8 cellular contexts compared by ENCODE assay signal in the genomic region with DNA sequence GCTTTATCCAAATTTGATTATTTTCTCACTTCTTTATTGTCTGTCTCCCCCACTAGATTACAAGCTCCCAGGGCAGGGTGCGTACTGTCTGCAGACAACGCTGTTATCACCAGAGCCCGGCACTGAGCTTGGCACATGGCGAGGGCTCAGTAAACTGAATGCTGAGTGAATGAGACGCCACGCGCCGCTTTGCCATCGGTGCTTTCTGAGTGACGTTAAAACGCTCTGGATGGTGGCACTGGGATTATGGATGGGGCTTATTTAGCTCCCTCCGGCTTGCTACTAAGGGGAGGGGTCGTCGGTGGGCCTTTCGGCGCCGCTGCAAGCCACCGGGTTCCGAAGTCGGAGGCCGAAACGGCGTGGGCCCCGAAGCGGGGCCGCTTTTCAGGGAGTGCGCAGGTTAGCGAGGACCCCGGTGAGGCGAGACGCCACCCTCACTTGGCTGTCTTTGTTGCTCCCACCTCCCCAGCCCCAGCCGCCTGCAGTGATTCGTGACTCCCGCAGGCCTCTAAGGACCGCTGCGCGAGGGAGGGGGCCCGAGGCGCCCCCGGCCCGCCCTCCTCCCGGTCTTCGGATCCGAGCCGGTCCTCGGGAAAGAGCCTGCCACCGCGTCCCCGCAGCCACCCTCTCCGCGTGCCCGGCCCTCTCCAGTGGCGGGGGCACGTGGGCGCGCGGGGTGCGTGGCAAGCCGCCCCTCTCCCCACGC. TPM values are rescaled to one million over a fixed set of nuclear protein-coding genes. Genes with fewer than 3 reads are reported as not detected.
DNase-seq lines count a peak whose midpoint lies in the region; ATAC-seq and TF ChIP-seq lines count a peak whose summit lies in the region.

No MANE protein-coding gene starts in this region.

- no peaks in the 10 kb centered on the region for H3K36me3 Mint-ChIP-seq in activated CD8-positive, alpha-beta T cell treated with anti-CD3 and anti-CD28 coated beads, Interleukin-2, amount 10 ng/mL, durations not matched to agents 7 days and 5 days (ENCODE audit: low read depth)
- peaks cover 7% of the 10 kb centered on the region for H3K36me3 Mint-ChIP-seq in neural crest cell (ENCODE audit: low read depth)

- H3K27me3 Mint-ChIP-seq in activated CD8-positive, alpha-beta T cell treated with anti-CD3 and anti-CD28 coated beads, Interleukin-2, amount 10 ng/mL, durations not matched to agents 7 days and 5 days (ENCODE audit: low read depth) = peaks cover 8% of the 10 kb centered on the region
- peaks cover 13% of the 10 kb centered on the region for H3K27me3 Mint-ChIP-seq in neural crest cell (ENCODE audit: low read depth)

- H3K4me3 ChIP-seq in AG04449 (ENCODE audit: low read depth, low read length) = peak overlapping the region; percentile 61
- peak overlapping the region; percentile 43 to 61 for H3K4me3 ChIP-seq in esophagus (ENCODE audit: low read depth in 1 of 2, low read length in 2 of 2)

- no peaks in the 10 kb centered on the region for H3K27me3 ChIP-seq in esophagus (ENCODE audit: control insufficient read depth in 1 of 2, insufficient read depth in 2 of 2, low read length in 2 of 2)

- H3K9me3 ChIP-seq in esophagus (ENCODE audit: control insufficient read depth in 2 of 2, insufficient read depth in 1 of 2, low read depth in 1 of 2, low read length in 1 of 2) = no peaks in the 10 kb centered on the region

- DNase-seq in AG04449 (ENCODE audit: low read depth, low spot score) (no peak), neural crest cell (ENCODE audit: low read depth, low spot score) (no peak), GM10266 (ENCODE audit: extremely low spot score) (no peak), SIG-M5 treated with dmso at 0.1 percent for 504 hours (lab: John Stamatoyannopoulos, UW; ENCODE audit: unreplicated experiment) (no peak), GDM1 (lab: John Stamatoyannopoulos, UW) (no peak)
- DNase-seq in activated CD8-positive, alpha-beta T cell treated with anti-CD3 and anti-CD28 coated beads, Interleukin-2, amount 10 ng/mL, durations not matched to agents 7 days and 5 days = peak; percentile 26

- POLR2A ChIA-PET in AG04449 (lab: Yijun Ruan, JAX) = interaction anchor here (0.6 kb wide), 1 partner anchor 51 kb away, joined by 3 read pairs; no protein-coding TSS in a partner anchor
- POLR2A ChIA-PET in activated CD8-positive, alpha-beta T cell treated with anti-CD3 and anti-CD28 coated beads, Interleukin-2, amount 10 ng/mL, durations not matched to agents 7 days and 5 days (lab: Charles Lee) = no interaction called here

- CTCF ChIA-PET in AG04449 (lab: Yijun Ruan, JAX) = interaction anchor here (1.1 kb wide), 1 partner anchor 11 kb away, joined by 4 read pairs; no protein-coding TSS in a partner anchor
- CTCF ChIA-PET in activated CD8-positive, alpha-beta T cell treated with anti-CD3 and anti-CD28 coated beads, Interleukin-2, amount 10 ng/mL, durations not matched to agents 7 days and 5 days (lab: Charles Lee) = interaction anchor here (1.1 kb wide), 1 partner anchor 16 kb away, joined by 4 read pairs; no protein-coding TSS in a partner anchor

- no peaks in the 10 kb centered on the region for H3K4me1 ChIP-seq in esophagus (ENCODE audit: control insufficient read depth in 2 of 2, insufficient read depth in 2 of 2, low read length in 1 of 2)

- peak overlapping the region; percentile 77 for H3K4me3 Mint-ChIP-seq in activated CD8-positive, alpha-beta T cell treated with anti-CD3 and anti-CD28 coated beads, Interleukin-2, amount 10 ng/mL, durations not matched to agents 7 days and 5 days
- H3K4me3 Mint-ChIP-seq in neural crest cell = peak overlapping the region; percentile 89

- H3K36me3 ChIP-seq in esophagus (ENCODE audit: control insufficient read depth in 2 of 2, insufficient read depth in 2 of 2, low read length in 1 of 2) = no peaks in the 10 kb centered on the region

- peaks cover 23% of the 10 kb centered on the region for H3K4me1 Mint-ChIP-seq in activated CD8-positive, alpha-beta T cell treated with anti-CD3 and anti-CD28 coated beads, Interleukin-2, amount 10 ng/mL, durations not matched to agents 7 days and 5 days (ENCODE audit: low read depth)
- peaks cover 10% of the 10 kb centered on the region for H3K4me1 Mint-ChIP-seq in neural crest cell

- TF ChIP-seq CTCF in AG04449 (IDR thresholded peaks at IDR 0.05; ENCODE audit: insufficient read depth, low read length, missing control alignments) = no peak
- no peak for TF ChIP-seq CTCF in neural crest cell (conservative IDR thresholded peaks at IDR 0.05)
- no peak for TF ChIP-seq CTCF in GM10266 (IDR thresholded peaks at IDR 0.05; ENCODE audit: control insufficient read depth, insufficient read depth, low read depth, missing control alignments)

- H3K27ac Mint-ChIP-seq in activated CD8-positive, alpha-beta T cell treated with anti-CD3 and anti-CD28 coated beads, Interleukin-2, amount 10 ng/mL, durations not matched to agents 7 days and 5 days = peak overlapping the region; percentile 72
- no peak overlapping the region for H3K27ac Mint-ChIP-seq in neural crest cell (ENCODE audit: unreplicated experiment)

- H3K27ac ChIP-seq in esophagus (ENCODE audit: low read depth in 2 of 2, low read length in 1 of 2) = peak overlapping the region; percentile 59 to 69

- no peaks in the 10 kb centered on the region for H3K9me3 Mint-ChIP-seq in activated CD8-positive, alpha-beta T cell treated with anti-CD3 and anti-CD28 coated beads, Interleukin-2, amount 10 ng/mL, durations not matched to agents 7 days and 5 days (ENCODE audit: insufficient read depth)
- H3K9me3 Mint-ChIP-seq in neural crest cell = peaks cover 9% of the 10 kb centered on the region

- 1 to 23% methylated on average over 60 of the region's 60 CpGs for WGBS in esophagus, 2 donors

- ATAC-seq in HG03175 (IDR thresholded peaks at IDR 0.05; ENCODE audit: unreplicated experiment) = peak; percentile 30
- ATAC-seq in activated CD8-positive, alpha-beta T cell treated with anti-CD3 and anti-CD28 coated beads, Interleukin-2, amount 10 ng/mL, durations not matched to agents 7 days and 5 days = peak; percentile 63

RNA-seq across cellular contexts. Expression of a gene that starts 0.6 kb away (rescaled TPM):
- total RNA-seq in activated CD8-positive, alpha-beta T cell treated with anti-CD3 and anti-CD28 coated beads, Interleukin-2, amount 10 ng/mL, durations not matched to agents 7 days and 5 days = 10 to 100 TPM; 12.6 to 14.4 TPM
- polyA plus RNA-seq in esophagus = 100 to 1,000 TPM in 1 of 2 donors, 10 to 100 TPM in 1; 70.7 to 127 TPM
- total RNA-seq in neural crest cell = 67.6 and 70.1 TPM in 2 replicates
